In the genomic region with DNA sequence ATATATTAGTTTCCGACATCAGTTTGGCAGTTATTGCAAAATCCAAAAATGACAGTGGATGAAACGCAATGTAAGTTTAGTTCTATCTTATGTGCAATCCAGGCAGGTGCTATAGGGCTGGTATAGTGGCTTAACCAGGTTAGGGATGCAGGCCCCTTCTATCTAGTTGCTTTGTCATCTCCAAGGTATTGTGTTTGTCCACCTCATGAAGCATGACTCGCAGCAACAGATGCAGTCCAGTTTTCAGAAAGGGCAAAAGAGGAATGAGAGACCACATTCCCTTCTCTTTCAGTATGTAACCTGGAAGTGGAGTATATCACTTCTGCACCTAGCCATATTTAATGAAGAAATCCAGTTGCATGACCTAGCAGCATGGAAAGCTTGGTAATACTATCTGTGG, we compare ENCODE assay signal across 23 cellular contexts. TPM values are rescaled to one million over a fixed set of nuclear protein-coding genes. Genes with fewer than 3 reads are reported as not detected.
DNase-seq lines count a peak whose midpoint lies in the region; ATAC-seq, FAIRE-seq and TF ChIP-seq lines count a peak whose summit lies in the region.
"Had no signal": no experiment of that assay in that cellular context is flagged by ENCODE, and none has a peak within 500 bp of the region (broad histone marks: within the 10 kb centered on the region; RNA-seq: fewer than 3 reads in every experiment).

No MANE protein-coding gene starts in this region.

- no peak overlapping the region for H3K4me2 ChIP-seq in astrocyte (ENCODE audit: low read length)
- H3K4me2 ChIP-seq in GM23248 (ENCODE audit: unreplicated experiment), result no peak overlapping the region
- H3K4me2 ChIP-seq: BLaER1, GM23338 had no signal

- H3K36me3 ChIP-seq in astrocyte (ENCODE audit: insufficient read depth, low read length), result no peaks in the 10 kb centered on the region
- no peaks in the 10 kb centered on the region for H3K36me3 ChIP-seq in GM23248 (ENCODE audit: low read depth)
- H3K36me3 ChIP-seq: BLaER1 had no signal

- WGBS in GM23248 (ENCODE audit: low coverage in 1 of 2, low lambda C conversion rate in 2 of 2, missing lambda C conversion rate in 2 of 2), 2 experiments, result 58 to 64% methylated on average over 3 of the region's 3 CpGs

- no peak overlapping the region for H3K9ac ChIP-seq in astrocyte (ENCODE audit: low read length)
- H3K9ac ChIP-seq in GM23248, result no peak overlapping the region
- H3K9ac ChIP-seq: BLaER1 had no signal

- DNase-seq in DMS53 (lab: John Stamatoyannopoulos, UW), result peak; percentile 30
- no peak for DNase-seq in DMS53 treated with DMSO at 0.1 percent for 48 hours (lab: John Stamatoyannopoulos, UW; ENCODE audit: unreplicated experiment)
- DNase-seq in astrocyte (ENCODE audit: low read depth), result peak; percentile 29
- peak; percentile 74 for DNase-seq in kidney tubule cell (ENCODE audit: low spot score)
- no peak for DNase-seq in SHP77 (lab: John Stamatoyannopoulos, UW)
- no peak for DNase-seq in GM23248
- DNase-seq: Caco-2; CD4-positive, CD25-positive, alpha-beta regulatory T cell; CD8-positive, alpha-beta T cell; DMS153; DMS79 treated with DMSO at 0.1 percent for 48 hours; H9; HFFc6 had no signal

- H2AFZ ChIP-seq in astrocyte (ENCODE audit: low read depth, low read length), result no peak overlapping the region
- no peak overlapping the region for H2AFZ ChIP-seq in GM23248
- H2AFZ ChIP-seq: GM23338 had no signal

- no peak for TF ChIP-seq CTCF in astrocyte (IDR thresholded peaks at IDR 0.05; ENCODE audit: insufficient read depth, low read depth, low read length)

- H3K9me3 Mint-ChIP-seq in astrocyte (ENCODE audit: unreplicated experiment), result no peaks in the 10 kb centered on the region
- H3K9me3 Mint-ChIP-seq: CD8-positive, alpha-beta T cell; GM23338; H9; HFFc6 had no signal

- no peaks in the 10 kb centered on the region for H3F3A ChIP-seq in GM23248 (ENCODE audit: insufficient read depth)

- H3K4me1 Mint-ChIP-seq in astrocyte (ENCODE audit: low read depth, unreplicated experiment), result peaks cover 22% of the 10 kb centered on the region
- H3K4me1 Mint-ChIP-seq: CD4-positive, CD25-positive, alpha-beta regulatory T cell; H9 had no signal

- no peaks in the 10 kb centered on the region for H3K9me2 ChIP-seq in GM23248 (ENCODE audit: insufficient read depth)

- no peak overlapping the region for H3K4me3 ChIP-seq in astrocyte (ENCODE audit: insufficient read depth, low read depth, low read length)
- H3K4me3 ChIP-seq in GM23248, result no peak overlapping the region
- H3K4me3 ChIP-seq: BLaER1, GM12878, GM23338 had no signal

- in situ Hi-C loops in GM23248 (cut with MboI), result no loop called here

- H3K9me3 ChIP-seq in astrocyte (ENCODE audit: insufficient read depth, low read depth, low read length) (no peaks in the 10 kb centered on the region), GM23248 (ENCODE audit: low read depth) (no peaks in the 10 kb centered on the region)
- H3K9me3 ChIP-seq: BLaER1, Caco-2 had no signal

- peaks cover 5% of the 10 kb centered on the region for H3K4me1 ChIP-seq in astrocyte (ENCODE audit: insufficient read depth, low read length)
- H3K4me1 ChIP-seq in GM23248 (ENCODE audit: insufficient read depth), result no peaks in the 10 kb centered on the region
- H3K4me1 ChIP-seq: BLaER1 had no signal

- H3K27me3 Mint-ChIP-seq in astrocyte (ENCODE audit: low read depth, unreplicated experiment), result no peaks in the 10 kb centered on the region
- H3K27me3 Mint-ChIP-seq: B cell; CD4-positive, CD25-positive, alpha-beta regulatory T cell had no signal

- no peaks in the 10 kb centered on the region for H3K27me3 ChIP-seq in astrocyte (ENCODE audit: insufficient read depth, low read length)
- H3K27me3 ChIP-seq in GM23248 (replicated peaks; ENCODE audit: insufficient read depth), result no peaks in the 10 kb centered on the region
- H3K27me3 ChIP-seq: BLaER1 had no signal

- H3K4me3 Mint-ChIP-seq in astrocyte (ENCODE audit: unreplicated experiment), result no peak overlapping the region
- H3K4me3 Mint-ChIP-seq: B cell; CD4-positive, CD25-positive, alpha-beta regulatory T cell; CD8-positive, alpha-beta T cell; GM23338; H9; HFFc6 had no signal

- H4K20me1 ChIP-seq in astrocyte (ENCODE audit: insufficient read depth, low read length), result no peaks in the 10 kb centered on the region
- H4K20me1 ChIP-seq in GM23248 (ENCODE audit: insufficient read depth), result no peaks in the 10 kb centered on the region
- H4K20me1 ChIP-seq: BLaER1 had no signal

- H3K79me2 ChIP-seq in astrocyte (ENCODE audit: insufficient read depth, low read length) (no peaks in the 10 kb centered on the region), GM23248 (ENCODE audit: insufficient read depth) (no peaks in the 10 kb centered on the region)

- no peak overlapping the region for H3K27ac ChIP-seq in astrocyte (ENCODE audit: low read depth, low read length)
- no peak overlapping the region for H3K27ac ChIP-seq in GM23248
- H3K27ac ChIP-seq: 22Rv1, BLaER1, C4-2B had no signal

- no peak for FAIRE-seq in astrocyte (lab: Jason Lieb, UNC)
- FAIRE-seq: A204.1, GM12878, GM19239 had no signal

- no peaks in the 10 kb centered on the region for H3K36me3 Mint-ChIP-seq in astrocyte (ENCODE audit: low read depth, unreplicated experiment)
- H3K36me3 Mint-ChIP-seq: CD4-positive, CD25-positive, alpha-beta regulatory T cell; CD8-positive, alpha-beta T cell had no signal

- H3K27ac Mint-ChIP-seq in astrocyte (ENCODE audit: unreplicated experiment), result no peak overlapping the region
- H3K27ac Mint-ChIP-seq: B cell; CD4-positive, CD25-positive, alpha-beta regulatory T cell; CD8-positive, alpha-beta T cell; GM23338; H9; HFFc6 had no signal

- ATAC-seq in HG03520 (IDR thresholded peaks at IDR 0.05; ENCODE audit: unreplicated experiment), result no peak
- ATAC-seq: CD8-positive, alpha-beta T cell; GM12878; GM23338 had no signal

RNA-seq across cellular contexts. Expression of a gene that starts 59.7 kb away (rescaled TPM):
- 64.1 and 74.6 TPM in 2 replicates for total RNA-seq in astrocyte
- 1.3 TPM in 1 of 2 replicates, not detected in the other for total RNA-seq in GM23248 (2014; rRNA removed; shearing (Covaris generic))
- polyA plus RNA-seq in GM23248 (2016; fragmentation: Nextera tagmentation; extraction: Ambion mirVana), result 0.40 and 0.77 TPM in 2 replicates
- total RNA-seq: G401 had no signal

Comparison
In these comparisons a context has a peak if more than half of its experiments do, and no peak if none do; other contexts are left out.
1. DNase-seq: peak in DMS53 (single experiment), astrocyte (single experiment) and kidney tubule cell (single experiment); none in DMS53 treated with DMSO at 0.1 percent for 48 hours (single experiment), SHP77 (0 of 2) and GM23248 (single experiment).
2. RNA of a gene that starts 59.7 kb away (total RNA-seq): 64.1 to 74.6 TPM in astrocyte; 1.3 TPM in GM23248; every median in the first group is over 10 times any median in the second.